Comparison of ENCODE assay signal across 8 cellular contexts in genomic region chr9:134135343-134136116, GRCh38. TPM values are rescaled to one million over a fixed set of nuclear protein-coding genes. Genes with fewer than 3 reads are reported as not detected.
DNase-seq lines count a peak whose midpoint lies in the region; ATAC-seq and TF ChIP-seq lines count a peak whose summit lies in the region.

Gene WDR5, plus strand, starts transcription at chr9:134136082. Its CDS starts 3,796 bp downstream, at chr9:134139878.

- H3K9ac ChIP-seq in BLaER1 treated with 17β-estradiol and CSF1 and Interleukin-3, amounts not matched to agents 10 nM and 100 nM = peak within 1 kb of the TSS; percentile 86 to 98 (median 95)

- H3K9me3 ChIP-seq in BLaER1 treated with 17β-estradiol and CSF1 and Interleukin-3, amounts not matched to agents 10 nM and 100 nM (replicated peaks in 1 of 11) = no peaks in the 10 kb centered on the region
- no peaks in the 10 kb centered on the region for H3K9me3 ChIP-seq in lung (ENCODE audit: control insufficient read depth in 2 of 2, insufficient read depth in 1 of 2, low read length in 1 of 2)

- 0% methylated on average over 69 to 81 of the region's 81 CpGs for WGBS in lung, 2 donors

- DNase-seq in GM19240 (ENCODE audit: insufficient read length, low spot score) (peak; percentile 97), NOMO-1 (lab: John Stamatoyannopoulos, UW; ENCODE audit: unreplicated experiment in 2 of 2) (peak; percentile 75 to 89), lung (ENCODE audit: low spot score) (peak; percentile 91)
- peak; percentile 95 for DNase-seq in activated CD8-positive, alpha-beta memory T cell treated with anti-CD3 and anti-CD28 coated beads for 24 hours
- DNase-seq in effector CD4-positive, alpha-beta T cell = peak; percentile 92
- DNase-seq in stimulated activated CD4-positive, alpha-beta T cell treated with anti-CD3 and anti-CD28 coated beads, TNF-alpha, amount 100 ng/mL, for 1 hour (ENCODE audit: low read depth in 3 of 3, low spot score in 1 of 3) = peak; percentile 86 to 89 (median 87)

- no peak for TF ChIP-seq CTCF in lung (IDR thresholded peaks at IDR 0.05; ENCODE audit: control extremely low read depth, extremely low read depth)

- H3K4me2 ChIP-seq in BLaER1 treated with 17β-estradiol and CSF1 and Interleukin-3, amounts not matched to agents 10 nM and 100 nM = peak within 1 kb of the TSS; percentile 93 to 100 (median 98)

- peak within 1 kb of the TSS; percentile 71 to 93 (median 88) for H3K27ac ChIP-seq in BLaER1 treated with 17β-estradiol and CSF1 and Interleukin-3, amounts not matched to agents 10 nM and 100 nM
- peak within 1 kb of the TSS; percentile 87 to 94 for H3K27ac ChIP-seq in lung (ENCODE audit: low read depth in 1 of 2, low read length in 1 of 2)

- H3K27me3 ChIP-seq in BLaER1 treated with 17β-estradiol and CSF1 and Interleukin-3, amounts not matched to agents 10 nM and 100 nM = no peaks in the 10 kb centered on the region
- H3K27me3 ChIP-seq in lung (ENCODE audit: control insufficient read depth, insufficient read depth) = no peaks in the 10 kb centered on the region

- H4K20me1 ChIP-seq in BLaER1 treated with 17β-estradiol and CSF1 and Interleukin-3, amounts not matched to agents 10 nM and 100 nM = peaks cover 18 to 45% (median 42%) of the 10 kb centered on the region in 11 experiments; a peak in 21 of 22 replicates

- ATAC-seq in HG03571 (IDR thresholded peaks at IDR 0.05; ENCODE audit: unreplicated experiment) = peak; percentile 44
- peak; percentile 87 for ATAC-seq in lung (ENCODE audit: insufficient read depth, low FRiP score)

- peaks cover 32 to 48% (median 45%) of the 10 kb centered on the region in 10 experiments for H3K4me1 ChIP-seq in BLaER1 treated with 17β-estradiol and CSF1 and Interleukin-3, amounts not matched to agents 10 nM and 100 nM
- peaks cover 0 to 26% of the 10 kb centered on the region in 2 donors for H3K4me1 ChIP-seq in lung (ENCODE audit: control insufficient read depth in 2 of 2, insufficient read depth in 2 of 2, low read length in 2 of 2)

- peak within 1 kb of the TSS; percentile 92 to 100 (median 98) for H3K4me3 ChIP-seq in BLaER1 treated with 17β-estradiol and CSF1 and Interleukin-3, amounts not matched to agents 10 nM and 100 nM
- peak within 1 kb of the TSS; percentile 99 for H3K4me3 ChIP-seq in lung

- peaks cover 12 to 35% (median 27%) of the 10 kb centered on the region in 11 experiments for H3K36me3 ChIP-seq in BLaER1 treated with 17β-estradiol and CSF1 and Interleukin-3, amounts not matched to agents 10 nM and 100 nM
- H3K36me3 ChIP-seq in lung (ENCODE audit: control insufficient read depth in 2 of 2, insufficient read depth in 2 of 2, low read length in 2 of 2) = peaks cover 0 to 6% of the 10 kb centered on the region in 2 donors

RNA-seq across cellular contexts. Expression of gene WDR5, which starts in this region (rescaled TPM):
- total RNA-seq in lung = 10 to 100 TPM; 15.7 to 27.3 TPM
- 10 to 100 TPM; 19.7 to 23.6 TPM for polyA plus RNA-seq in lung

Comparison
In these comparisons a context has a peak if more than half of its experiments do, and no peak if none do; other contexts are left out.
1. Peak in every context shown above with its lines: DNase-seq, ATAC-seq, H3K4me3 ChIP-seq and H3K27ac ChIP-seq.